ENCODE assay signal across 8 cellular contexts in the genomic region with DNA sequence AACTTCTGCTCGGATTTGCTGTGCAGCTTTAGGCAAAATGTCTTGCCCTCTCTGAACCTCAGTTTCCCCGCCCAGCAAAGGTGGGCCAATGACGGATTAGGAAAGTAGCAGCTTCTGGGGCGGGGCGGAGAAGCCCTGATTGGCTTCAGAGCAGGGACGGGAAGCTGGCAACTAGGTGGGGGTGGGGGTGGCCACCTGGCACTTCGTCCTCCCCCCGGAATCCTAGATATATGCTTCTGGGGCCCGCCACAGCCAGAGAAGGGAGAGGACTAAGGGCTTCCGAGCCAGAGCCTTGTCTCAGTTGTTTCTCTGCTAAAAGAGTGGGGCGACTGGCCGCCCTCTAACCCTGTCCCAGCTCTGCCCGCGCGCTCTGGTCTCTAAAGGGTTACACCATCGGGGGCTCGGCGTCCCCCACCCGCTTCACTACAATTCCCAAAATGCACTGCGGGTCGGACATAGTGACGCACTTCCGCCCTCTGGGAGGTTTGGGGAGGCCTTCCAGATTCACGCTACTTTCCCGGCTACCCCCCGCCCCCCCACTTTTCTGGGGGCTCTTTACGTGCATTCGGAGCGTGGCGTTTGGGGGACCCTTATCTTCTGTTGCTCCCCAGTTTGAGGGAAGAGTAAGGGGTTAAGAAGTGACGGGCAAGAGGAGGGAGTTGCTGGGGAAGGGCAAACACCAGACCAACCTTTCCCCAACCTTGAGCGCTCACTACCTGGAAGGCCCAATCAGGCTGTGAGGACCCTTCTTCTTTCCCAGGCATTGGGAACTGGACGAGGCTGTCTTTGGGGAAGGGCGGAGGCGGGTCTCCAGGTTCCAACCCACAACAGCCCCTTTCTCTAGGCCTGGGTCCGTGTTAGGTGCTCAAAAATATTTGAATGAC. TPM values are rescaled to one million over a fixed set of nuclear protein-coding genes. Genes with fewer than 3 reads are reported as not detected.
DNase-seq lines count a peak whose midpoint lies in the region; ATAC-seq and TF ChIP-seq lines count a peak whose summit lies in the region.

No MANE protein-coding gene starts in this region.

- 5% methylated on average over 32 of the region's 36 CpGs for WGBS in esophagus muscularis mucosa

- H3K27me3 ChIP-seq in KMS-11 (ENCODE audit: insufficient read depth, low read depth) (no peaks in the 10 kb centered on the region), esophagus muscularis mucosa (no peaks in the 10 kb centered on the region), muscle layer of duodenum (ENCODE audit: low read depth, low read length) (no peaks in the 10 kb centered on the region)

- H3K4me1 ChIP-seq in KMS-11 (ENCODE audit: low read depth, poor library complexity, severe bottlenecking) (peaks cover 21% of the 10 kb centered on the region), esophagus muscularis mucosa (peaks cover 32 to 51% (median 49%) of the 10 kb centered on the region in 4 donors), muscle layer of duodenum (ENCODE audit: control insufficient read depth in 1 of 2, insufficient read depth in 2 of 2, low read length in 2 of 2) (peaks cover 3 to 38% of the 10 kb centered on the region in 2 donors)

- DNase-seq in DMS 273 treated with DMSO at 0.1 percent for 48 hours (lab: John Stamatoyannopoulos, UW) (peak; percentile 77), esophagus muscularis mucosa (ENCODE audit: extremely low spot score) (peak; percentile 98)
- peak; percentile 93 to 94 for DNase-seq in activated T-cell treated with anti-CD3 and anti-CD28 coated beads, Interleukin-2, amount 50 U/mL, for 48 hours
- DNase-seq in stimulated activated CD8-positive, alpha-beta memory T cell treated with anti-CD3 and anti-CD28 coated beads, Interleukin-7, amount 100 ng/mL, for 1 hour (ENCODE audit: low read depth in 2 of 2), result peak; percentile 71 to 77

- H3K9ac ChIP-seq in KMS-11, result peak overlapping the region; percentile 48

- TF ChIP-seq CTCF in KMS-11 (conservative IDR thresholded peaks at IDR 0.05; ENCODE audit: low read depth, low read length) (no peak), esophagus muscularis mucosa (IDR thresholded peaks at IDR 0.05) (peak in 1 of 3 experiments; percentile 28)

- no peaks in the 10 kb centered on the region for H3K79me2 ChIP-seq in KMS-11 (ENCODE audit: insufficient read depth, low read depth)

- H3K4me2 ChIP-seq in KMS-11, result peak overlapping the region; percentile 54

- no peaks in the 10 kb centered on the region for H3K9me3 ChIP-seq in esophagus muscularis mucosa
- H3K9me3 ChIP-seq in muscle layer of duodenum (ENCODE audit: control insufficient read depth in 1 of 2, low read length in 2 of 2), result no peaks in the 10 kb centered on the region

- H3K36me3 ChIP-seq in KMS-11 (ENCODE audit: insufficient read depth) (no peaks in the 10 kb centered on the region), esophagus muscularis mucosa (peaks cover 5 to 30% (median 18%) of the 10 kb centered on the region in 4 donors), muscle layer of duodenum (ENCODE audit: control insufficient read depth in 1 of 2, insufficient read depth in 2 of 2, low read length in 2 of 2) (peaks cover 0 to 5% of the 10 kb centered on the region in 2 donors)

- peak overlapping the region; percentile 60 for H2AFZ ChIP-seq in KMS-11 (ENCODE audit: low read depth)

- TF ChIP-seq POLR2A in esophagus muscularis mucosa (IDR thresholded peaks at IDR 0.05; ENCODE audit: low read depth), result peak; percentile 32

- H4K20me1 ChIP-seq in KMS-11 (ENCODE audit: insufficient read depth), result no peaks in the 10 kb centered on the region

- H3K27ac ChIP-seq in KMS-11 (peak overlapping the region; percentile 46), esophagus muscularis mucosa (replicated peaks in 1 of 4) (peak overlapping the region; percentile 88 to 93 (median 90)), muscle layer of duodenum (ENCODE audit: low read length) (peak overlapping the region; percentile 94)

- no peak overlapping the region for H3K4me3 ChIP-seq in KMS-11 (IDR thresholded peaks at IDR 0.05; ENCODE audit: insufficient read depth, low read depth, low read length)
- peak overlapping the region; percentile 68 to 91 (median 78) for H3K4me3 ChIP-seq in esophagus muscularis mucosa
- peak overlapping the region; percentile 73 to 83 for H3K4me3 ChIP-seq in muscle layer of duodenum (ENCODE audit: low read depth in 1 of 2, low read length in 2 of 2)

- no peak for TF ChIP-seq EP300 in esophagus muscularis mucosa (IDR thresholded peaks at IDR 0.05)

- peak; percentile 39 for ATAC-seq in GM21619 (IDR thresholded peaks at IDR 0.05; ENCODE audit: unreplicated experiment)

- intact Hi-C loops in esophagus muscularis mucosa (cut with DNase I), result loop anchor here (2.0 kb wide), 1 partner anchor 24 kb away; a partner anchor contains a TSS

TF ChIP-seq in PFSK-1, 5 proteins besides CTCF, POLR2A, EP300 and RAD21:
- TF ChIP-seq SIN3A (IDR thresholded peaks at IDR 0.05; ENCODE audit: borderline replicate concordance, insufficient read depth, low read length) (no peak; the same call in 1 of the 2 replicates), TAF1 (IDR thresholded peaks at IDR 0.05; ENCODE audit: borderline replicate concordance, insufficient read depth, low read length) (no peak), FOXP2 (optimal IDR thresholded peaks at IDR 0.05; ENCODE audit: borderline replicate concordance, extremely low read depth, extremely low read length, insufficient read depth) (peak; percentile 12), POLR2AphosphoS5 (IDR thresholded peaks at IDR 0.05; ENCODE audit: low read depth, low read length) (peak; percentile 75)
- TF ChIP-seq, protein P1, sequence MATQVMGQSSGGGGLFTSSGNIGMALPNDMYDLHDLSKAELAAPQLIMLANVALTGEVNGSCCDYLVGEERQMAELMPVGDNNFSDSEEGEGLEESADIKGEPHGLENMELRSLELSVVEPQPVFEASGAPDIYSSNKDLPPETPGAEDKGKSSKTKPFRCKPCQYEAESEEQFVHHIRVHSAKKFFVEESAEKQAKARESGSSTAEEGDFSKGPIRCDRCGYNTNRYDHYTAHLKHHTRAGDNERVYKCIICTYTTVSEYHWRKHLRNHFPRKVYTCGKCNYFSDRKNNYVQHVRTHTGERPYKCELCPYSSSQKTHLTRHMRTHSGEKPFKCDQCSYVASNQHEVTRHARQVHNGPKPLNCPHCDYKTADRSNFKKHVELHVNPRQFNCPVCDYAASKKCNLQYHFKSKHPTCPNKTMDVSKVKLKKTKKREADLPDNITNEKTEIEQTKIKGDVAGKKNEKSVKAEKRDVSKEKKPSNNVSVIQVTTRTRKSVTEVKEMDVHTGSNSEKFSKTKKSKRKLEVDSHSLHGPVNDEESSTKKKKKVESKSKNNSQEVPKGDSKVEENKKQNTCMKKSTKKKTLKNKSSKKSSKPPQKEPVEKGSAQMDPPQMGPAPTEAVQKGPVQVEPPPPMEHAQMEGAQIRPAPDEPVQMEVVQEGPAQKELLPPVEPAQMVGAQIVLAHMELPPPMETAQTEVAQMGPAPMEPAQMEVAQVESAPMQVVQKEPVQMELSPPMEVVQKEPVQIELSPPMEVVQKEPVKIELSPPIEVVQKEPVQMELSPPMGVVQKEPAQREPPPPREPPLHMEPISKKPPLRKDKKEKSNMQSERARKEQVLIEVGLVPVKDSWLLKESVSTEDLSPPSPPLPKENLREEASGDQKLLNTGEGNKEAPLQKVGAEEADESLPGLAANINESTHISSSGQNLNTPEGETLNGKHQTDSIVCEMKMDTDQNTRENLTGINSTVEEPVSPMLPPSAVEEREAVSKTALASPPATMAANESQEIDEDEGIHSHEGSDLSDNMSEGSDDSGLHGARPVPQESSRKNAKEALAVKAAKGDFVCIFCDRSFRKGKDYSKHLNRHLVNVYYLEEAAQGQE (IDR thresholded peaks at IDR 0.05; ENCODE audit: insufficient read depth in 1 of 2, low read depth in 2 of 2, low read length in 2 of 2), result no peak

RNA-seq across cellular contexts. Expression of a gene that starts 0.7 kb away (rescaled TPM):
- 51.3 TPM for polyA plus RNA-seq in PFSK-1 (2012; ENCODE audit: insufficient read length, low read depth)
- total RNA-seq in esophagus muscularis mucosa, result 10 to 100 TPM; 22.4 to 58.7 (median 44.2) TPM

RNA-seq across cellular contexts. Expression of a gene that starts 15.7 kb away (rescaled TPM):
- polyA plus RNA-seq in PFSK-1 (2012; ENCODE audit: insufficient read length, low read depth), result 12.2 TPM
- 1 to 10 TPM; 3.8 to 7.9 (median 6.0) TPM for total RNA-seq in esophagus muscularis mucosa

RNA-seq across cellular contexts. Expression of a gene that starts 22.5 kb away (rescaled TPM):
- not detected for polyA plus RNA-seq in PFSK-1 (2012; ENCODE audit: insufficient read length, low read depth)
- not detected for total RNA-seq in esophagus muscularis mucosa

RNA-seq across cellular contexts. Expression of a gene that starts 23.7 kb away (rescaled TPM):
- 85.7 TPM for polyA plus RNA-seq in PFSK-1 (2012; ENCODE audit: insufficient read length, low read depth)
- 10 to 100 TPM; 22.0 to 44.2 (median 36.6) TPM for total RNA-seq in esophagus muscularis mucosa

RNA-seq across cellular contexts. Expression of a gene that starts 27.9 kb away (rescaled TPM):
- polyA plus RNA-seq in PFSK-1 (2012; ENCODE audit: insufficient read length, low read depth), result not detected
- total RNA-seq in esophagus muscularis mucosa, result not detected
